Comparison of ENCODE assay signal across 10 cellular contexts in the genomic region with DNA sequence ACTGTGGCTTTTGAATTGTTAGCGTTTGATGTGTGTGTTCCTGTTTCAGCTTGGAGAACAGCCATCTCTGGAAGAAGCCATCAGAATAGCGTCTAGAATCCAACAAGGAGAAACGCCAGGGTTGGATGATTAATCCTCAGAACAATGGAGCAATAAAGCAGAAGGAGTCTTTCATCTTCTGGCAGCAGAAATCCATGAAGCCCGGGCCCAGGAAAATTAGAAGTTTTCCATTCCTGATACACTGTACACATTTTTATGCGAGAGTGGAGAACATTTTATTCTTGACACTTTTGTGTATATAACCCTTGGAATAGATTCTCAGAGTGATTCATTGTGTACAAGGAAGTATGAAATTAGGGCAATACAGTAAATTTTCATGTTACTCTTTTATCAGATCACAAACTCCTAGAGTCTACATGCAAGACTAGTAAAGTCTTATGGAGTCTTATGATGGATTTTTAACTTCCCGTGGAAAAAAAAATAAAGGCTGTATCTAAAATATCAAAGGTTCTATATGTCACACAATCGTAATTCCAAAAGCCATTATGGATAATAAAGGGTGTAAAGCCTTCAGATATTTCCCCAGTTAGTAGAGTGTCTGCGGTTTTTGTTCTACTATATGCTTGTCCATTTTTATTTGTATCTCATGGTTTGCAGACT. TPM values are rescaled to one million over a fixed set of nuclear protein-coding genes. Genes with fewer than 3 reads are reported as not detected.
A peak's percentile ranks its signal among the peaks of the same experiment; 100 is the strongest.
DNase-seq lines count a peak whose midpoint lies in the region; ATAC-seq lines count a peak whose summit lies in the region.
"Had no signal": no experiment of that assay in that cellular context is flagged by ENCODE, and none has a peak within 500 bp of the region (broad histone marks: within the 10 kb centered on the region; RNA-seq: fewer than 3 reads in every experiment).

No MANE protein-coding gene starts in this region.

- H3K4me3 Mint-ChIP-seq in stimulated activated effector memory CD8-positive, alpha-beta T cell treated with anti-CD3 and anti-CD28 coated beads, Interleukin-12 subunit alpha, Interleukin-12 subunit beta, amount 100 ng/mL, for 72 hours, result no peak overlapping the region
- H3K4me3 Mint-ChIP-seq: activated naive CD8-positive, alpha-beta T cell treated with anti-CD3 and anti-CD28 coated beads, Interleukin-2, amount 10 ng/mL, durations not matched to agents 7 days and 5 days had no signal

- peak overlapping the region; percentile 17 for H3K27ac Mint-ChIP-seq in stimulated activated effector memory CD8-positive, alpha-beta T cell treated with anti-CD3 and anti-CD28 coated beads, Interleukin-12 subunit alpha, Interleukin-12 subunit beta, amount 100 ng/mL, for 72 hours
- H3K27ac Mint-ChIP-seq: activated naive CD8-positive, alpha-beta T cell treated with anti-CD3 and anti-CD28 coated beads, Interleukin-2, amount 10 ng/mL, durations not matched to agents 7 days and 5 days had no signal

- peak; percentile 85 for DNase-seq in GM04503 (ENCODE audit: low read depth)
- peak; percentile 82 for DNase-seq in amniotic epithelial cell (ENCODE audit: low read depth)
- DNase-seq in left ventricle myocardium superior, result no peak
- no peak for DNase-seq in stimulated activated effector memory CD8-positive, alpha-beta T cell treated with anti-CD3 and anti-CD28 coated beads, Interleukin-12 subunit alpha, Interleukin-12 subunit beta, amount 100 ng/mL, for 72 hours (ENCODE audit: low spot score in 2 of 2)
- no peak for DNase-seq in SKM-1 (lab: John Stamatoyannopoulos, UW; ENCODE audit: unreplicated experiment)
- DNase-seq in NCI-H526 treated with DMSO at 0.1 percent for 48 hours (lab: John Stamatoyannopoulos, UW), result no peak
- no peak for DNase-seq in stimulated activated CD4-positive, alpha-beta T cell treated with anti-CD3 and anti-CD28 coated beads, Interleukin-12 subunit alpha, Interleukin-12 subunit beta, amount 100 ng/mL, for 4 hours
- DNase-seq: activated naive CD8-positive, alpha-beta T cell treated with anti-CD3 and anti-CD28 coated beads, Interleukin-2, amount 10 ng/mL, durations not matched to agents 7 days and 5 days; NCI-H2171 had no signal

- intact Hi-C loops in left ventricle myocardium superior (cut with micrococcal nuclease), result loop anchor here (10.0 kb wide), 1 partner anchor 47 kb away; a partner anchor contains a TSS

- no peaks in the 10 kb centered on the region for H3K9me3 Mint-ChIP-seq in stimulated activated effector memory CD8-positive, alpha-beta T cell treated with anti-CD3 and anti-CD28 coated beads, Interleukin-12 subunit alpha, Interleukin-12 subunit beta, amount 100 ng/mL, for 72 hours
- H3K9me3 Mint-ChIP-seq: activated naive CD8-positive, alpha-beta T cell treated with anti-CD3 and anti-CD28 coated beads, Interleukin-2, amount 10 ng/mL, durations not matched to agents 7 days and 5 days had no signal

- peaks cover 57% of the 10 kb centered on the region for H3K36me3 Mint-ChIP-seq in stimulated activated effector memory CD8-positive, alpha-beta T cell treated with anti-CD3 and anti-CD28 coated beads, Interleukin-12 subunit alpha, Interleukin-12 subunit beta, amount 100 ng/mL, for 72 hours

- H3K4me1 Mint-ChIP-seq in stimulated activated effector memory CD8-positive, alpha-beta T cell treated with anti-CD3 and anti-CD28 coated beads, Interleukin-12 subunit alpha, Interleukin-12 subunit beta, amount 100 ng/mL, for 72 hours, result no peaks in the 10 kb centered on the region
- H3K4me1 Mint-ChIP-seq: activated naive CD8-positive, alpha-beta T cell treated with anti-CD3 and anti-CD28 coated beads, Interleukin-2, amount 10 ng/mL, durations not matched to agents 7 days and 5 days had no signal

- ATAC-seq in left ventricle myocardium superior (peak; percentile 52), HG03520 (IDR thresholded peaks at IDR 0.05; ENCODE audit: unreplicated experiment) (no peak)
- ATAC-seq in stimulated activated effector memory CD8-positive, alpha-beta T cell treated with anti-CD3 and anti-CD28 coated beads, Interleukin-12 subunit alpha, Interleukin-12 subunit beta, amount 100 ng/mL, for 72 hours, result no peak

RNA-seq across cellular contexts. Expression of a gene that starts 45.9 kb away (rescaled TPM):
- total RNA-seq in left ventricle myocardium superior, result 38.3 TPM

Comparison
In these comparisons a context has a peak if more than half of its experiments do, and no peak if none do; other contexts are left out.
1. DNase-seq: peak in GM04503 (single experiment) and amniotic epithelial cell (single experiment); none in left ventricle myocardium superior (single experiment), stimulated activated effector memory CD8-positive, alpha-beta T cell treated with anti-CD3 and anti-CD28 coated beads, Interleukin-12 subunit alpha, Interleukin-12 subunit beta, amount 100 ng/mL, for 72 hours (0 of 2), SKM-1 (single experiment), NCI-H526 treated with DMSO at 0.1 percent for 48 hours (single experiment) and stimulated activated CD4-positive, alpha-beta T cell treated with anti-CD3 and anti-CD28 coated beads, Interleukin-12 subunit alpha, Interleukin-12 subunit beta, amount 100 ng/mL, for 4 hours (single experiment).